ENCODE assay signal across 1 cellular context in the genomic region with DNA sequence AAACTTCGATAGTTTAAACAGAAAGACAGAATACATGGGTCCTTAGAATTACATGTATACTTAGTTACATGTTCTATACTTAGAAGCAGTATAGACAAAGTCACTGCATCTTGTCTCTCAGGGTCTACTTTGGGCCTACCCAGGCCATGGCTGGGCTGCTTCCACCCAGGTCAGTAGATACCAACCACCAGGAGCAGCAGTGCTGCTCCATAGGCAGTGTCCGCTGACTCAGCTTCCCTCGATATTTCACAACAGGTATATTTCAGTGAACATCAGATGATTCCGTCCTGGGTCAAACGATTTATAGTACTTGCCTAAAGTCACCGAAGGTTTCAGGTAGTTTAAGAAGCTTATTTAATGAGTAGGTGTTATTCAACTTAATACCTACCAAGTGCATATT.
TF ChIP-seq lines count a peak whose summit lies in the region.

No MANE protein-coding gene starts in this region.

TF ChIP-seq in SK-N-SH treated with all-trans-retinoic acid at 6 μM for 48 hours, 23 proteins besides CTCF, POLR2A, EP300 and RAD21:
- TF ChIP-seq PPARA (CRISPR knock-in tag; IDR thresholded peaks at IDR 0.05; ENCODE audit: borderline replicate concordance): no peak
- no peak for TF ChIP-seq ISL1 (CRISPR knock-in tag; IDR thresholded peaks at IDR 0.05)
- TF ChIP-seq ZFP30 (CRISPR knock-in tag; IDR thresholded peaks at IDR 0.05): no peak
- TF ChIP-seq ZNF565 (CRISPR knock-in tag; conservative IDR thresholded peaks at IDR 0.05; ENCODE audit: low read depth): no peak
- no peak for TF ChIP-seq ARNTL (CRISPR knock-in tag; IDR thresholded peaks at IDR 0.05; ENCODE audit: borderline replicate concordance, low read depth)
- TF ChIP-seq RARB (CRISPR knock-in tag; IDR thresholded peaks at IDR 0.05): no peak
- TF ChIP-seq ZNF8 (CRISPR knock-in tag; IDR thresholded peaks at IDR 0.05): no peak
- no peak for TF ChIP-seq POU6F1 (CRISPR knock-in tag; IDR thresholded peaks at IDR 0.05; ENCODE audit: borderline replicate concordance, low read depth)
- no peak for TF ChIP-seq ZNF70 (CRISPR knock-in tag; IDR thresholded peaks at IDR 0.05)
- no peak for TF ChIP-seq ESRRG (CRISPR knock-in tag; IDR thresholded peaks at IDR 0.05)
